ENCODE assay signal across 27 cellular contexts in the genomic region with DNA sequence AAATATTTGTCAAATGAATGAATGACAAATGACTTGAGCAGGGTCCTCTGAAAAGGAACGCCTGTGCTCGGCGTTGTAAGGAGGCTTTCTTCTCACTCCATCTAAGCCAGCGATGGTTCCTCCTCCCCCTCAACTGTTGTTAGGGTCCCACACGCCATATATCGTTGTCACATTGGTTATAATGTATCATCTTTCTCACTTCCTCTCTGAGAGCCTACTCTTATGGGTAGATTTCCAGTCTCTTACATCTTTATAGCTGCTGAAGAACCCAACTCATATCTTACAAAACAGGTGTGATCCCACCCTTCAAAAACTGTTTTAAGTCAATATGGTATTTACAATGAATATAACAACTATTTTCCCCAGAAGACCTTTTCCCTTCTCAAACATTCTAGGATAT.
"Had no signal": no experiment of that assay in that cellular context is flagged by ENCODE, and none has a peak within 500 bp of the region (broad histone marks: within the 10 kb centered on the region; RNA-seq: fewer than 3 reads in every experiment).

No MANE protein-coding gene starts in this region.

- H3K9me3 ChIP-seq: esophagus muscularis mucosa, gastroesophageal sphincter, heart left ventricle, left lung, ovary, psoas muscle, sigmoid colon, thoracic aorta, tibial nerve, upper lobe of left lung had no signal

- DNase-seq: dorsolateral prefrontal cortex; effector CD4-positive, alpha-beta T cell; foreskin keratinocyte; heart left ventricle; hippocampal formation; left cardiac atrium; left lung; mesendoderm; midbrain; naive thymus-derived CD4-positive, alpha-beta T cell; nucleus accumbens; ovary; posterior cingulate gyrus; psoas muscle; right cardiac atrium; sigmoid colon; stimulated activated CD4-positive, alpha-beta T cell treated with anti-CD3 and anti-CD28 coated beads, Interleukin-2, amount 100 ng/mL, for 24 hours; stimulated activated CD4-positive, alpha-beta T cell treated with anti-CD3 and anti-CD28 coated beads, Interleukin-4, amount 100 ng/mL, for 24 hours; stimulated activated naive CD8-positive, alpha-beta T cell treated with anti-CD3 and anti-CD28 coated beads, Interleukin-15, Interleukin-2, amounts not matched to agents 100 U/mL and 50 U/mL, for 24 hours; upper lobe of left lung had no signal

- H3K4me1 ChIP-seq: foreskin keratinocyte had no signal

- H3K36me3 ChIP-seq: heart left ventricle, left lung, ovary, sigmoid colon, tibial nerve, upper lobe of left lung had no signal

- H3K27ac ChIP-seq: dorsolateral prefrontal cortex, esophagus muscularis mucosa, foreskin keratinocyte, gastroesophageal sphincter, heart left ventricle, left lung, ovary, psoas muscle, thoracic aorta, tibial nerve had no signal

- H3K4me3 ChIP-seq: dorsolateral prefrontal cortex, esophagus muscularis mucosa, gastroesophageal sphincter, heart left ventricle, left lung, ovary, psoas muscle, sigmoid colon, thoracic aorta, tibial nerve, upper lobe of left lung had no signal

- FAIRE-seq: endothelial cell of umbilical vein, islet of Langerhans, urothelium cell line had no signal

- H3K27me3 ChIP-seq: dorsolateral prefrontal cortex, esophagus muscularis mucosa, gastroesophageal sphincter, heart left ventricle, left lung, ovary, sigmoid colon, tibial nerve, upper lobe of left lung had no signal
